16 cellular contexts compared by ENCODE assay signal in the genomic region with DNA sequence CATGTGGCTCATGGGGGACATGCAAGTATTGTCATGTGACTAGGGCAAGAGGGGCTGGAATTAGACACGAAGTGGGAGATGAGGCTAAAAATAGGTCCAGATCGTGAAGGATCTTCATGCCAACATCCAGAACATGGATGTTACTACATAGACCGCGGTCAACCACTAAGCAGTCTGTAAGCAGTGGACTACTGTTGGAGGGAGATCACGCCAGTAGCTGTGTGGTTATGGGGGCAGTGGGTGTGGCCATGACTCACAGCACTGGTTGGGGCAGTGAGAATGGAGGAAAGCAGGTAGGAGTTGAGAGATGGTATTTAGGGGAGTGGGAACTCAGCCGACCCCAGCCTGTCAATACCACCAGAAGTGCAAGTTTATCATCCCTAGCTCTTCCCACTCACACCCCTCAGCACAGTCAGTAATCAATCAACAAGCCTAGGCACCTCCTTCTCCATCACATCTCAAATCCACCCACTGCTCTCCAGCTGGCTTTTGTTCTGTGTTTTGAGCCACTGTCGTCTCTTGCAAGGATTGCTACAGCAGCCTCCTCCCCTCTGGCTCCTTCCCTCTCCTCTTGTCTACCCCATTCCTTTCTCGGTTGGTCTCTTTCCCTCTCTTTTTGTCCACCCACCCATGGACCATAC.
A peak's percentile ranks its signal among the peaks of the same experiment; 100 is the strongest.
DNase-seq lines count a peak whose midpoint lies in the region; ATAC-seq and TF ChIP-seq lines count a peak whose summit lies in the region.
"Had no signal": no experiment of that assay in that cellular context is flagged by ENCODE, and none has a peak within 500 bp of the region (broad histone marks: within the 10 kb centered on the region; RNA-seq: fewer than 3 reads in every experiment).

No MANE protein-coding gene starts in this region.

- H3K27ac ChIP-seq in SJSA1 = peak overlapping the region; percentile 59
- peak overlapping the region in 4 of 5 donors; percentile 38 to 72 (median 61) for H3K27ac ChIP-seq in stomach
- H3K27ac ChIP-seq: colonic mucosa, neutrophil, spleen had no signal

- TF ChIP-seq POLR2A in stomach (IDR thresholded peaks at IDR 0.05) = no peak

- 73 to 85% (median 82%) methylated on average over 8 of the region's 8 CpGs for WGBS in stomach, 5 donors

- H3K27me3 Mint-ChIP-seq in activated naive CD8-positive, alpha-beta T cell treated with anti-CD3 and anti-CD28 coated beads, Interleukin-2, amount 10 ng/mL, durations not matched to agents 7 days and 5 days = peaks cover 3% of the 10 kb centered on the region
- H3K27me3 Mint-ChIP-seq in activated naive CD8-positive, alpha-beta T cell treated with anti-CD3 and anti-CD28 coated beads for 36 hours = no peaks in the 10 kb centered on the region

- H3K9me3 ChIP-seq in SJSA1 (replicated peaks) = no peaks in the 10 kb centered on the region
- no peaks in the 10 kb centered on the region for H3K9me3 ChIP-seq in stomach
- H3K9me3 ChIP-seq: colonic mucosa, HAP-1, neutrophil, spleen had no signal

- H3K4me1 ChIP-seq in SJSA1 (replicated peaks) (peaks cover 21% of the 10 kb centered on the region), stomach (peaks cover 0 to 19% (median 7%) of the 10 kb centered on the region in 4 donors)
- H3K4me1 ChIP-seq: colonic mucosa, HAP-1, spleen had no signal

- TF ChIP-seq EP300 in stomach (IDR thresholded peaks at IDR 0.05) = no peak

- no peak for ATAC-seq in activated naive CD8-positive, alpha-beta T cell treated with anti-CD3 and anti-CD28 coated beads, Interleukin-2, amount 10 ng/mL, durations not matched to agents 7 days and 5 days (ENCODE audit: low read depth)
- no peak for ATAC-seq in HG02870 (IDR thresholded peaks at IDR 0.05; ENCODE audit: unreplicated experiment)
- ATAC-seq in GM19455 (IDR thresholded peaks at IDR 0.05; ENCODE audit: unreplicated experiment) = no peak
- ATAC-seq: activated naive CD4-positive, alpha-beta T cell treated with anti-CD3 and anti-CD28 coated beads, Interleukin-2, amount 50 U/mL, for 72 hours had no signal

- no peak overlapping the region for H3K4me3 ChIP-seq in SJSA1
- no peak overlapping the region for H3K4me3 ChIP-seq in fibroblast of mammary gland (ENCODE audit: control insufficient read depth, low read depth, low read length)
- no peak overlapping the region for H3K4me3 ChIP-seq in stomach
- H3K4me3 ChIP-seq: colonic mucosa, HAP-1, spleen had no signal

- H3K36me3 Mint-ChIP-seq in activated naive CD8-positive, alpha-beta T cell treated with anti-CD3 and anti-CD28 coated beads, Interleukin-2, amount 10 ng/mL, durations not matched to agents 7 days and 5 days = no peaks in the 10 kb centered on the region
- no peaks in the 10 kb centered on the region for H3K36me3 Mint-ChIP-seq in activated naive CD8-positive, alpha-beta T cell treated with anti-CD3 and anti-CD28 coated beads for 36 hours
- H3K36me3 Mint-ChIP-seq: activated naive CD4-positive, alpha-beta T cell treated with anti-CD3 and anti-CD28 coated beads, Interleukin-2, amount 50 U/mL, for 72 hours had no signal

- H3K9me3 Mint-ChIP-seq in activated naive CD8-positive, alpha-beta T cell treated with anti-CD3 and anti-CD28 coated beads, Interleukin-2, amount 10 ng/mL, durations not matched to agents 7 days and 5 days = no peaks in the 10 kb centered on the region
- H3K9me3 Mint-ChIP-seq in activated naive CD8-positive, alpha-beta T cell treated with anti-CD3 and anti-CD28 coated beads for 36 hours = no peaks in the 10 kb centered on the region
- H3K9me3 Mint-ChIP-seq: activated naive CD4-positive, alpha-beta T cell treated with anti-CD3 and anti-CD28 coated beads, Interleukin-2, amount 50 U/mL, for 72 hours had no signal

- H3K4me3 Mint-ChIP-seq in activated naive CD8-positive, alpha-beta T cell treated with anti-CD3 and anti-CD28 coated beads, Interleukin-2, amount 10 ng/mL, durations not matched to agents 7 days and 5 days = no peak overlapping the region
- H3K4me3 Mint-ChIP-seq in activated naive CD8-positive, alpha-beta T cell treated with anti-CD3 and anti-CD28 coated beads for 36 hours = no peak overlapping the region

- H3K36me3 ChIP-seq in SJSA1 (peaks cover 6% of the 10 kb centered on the region; the same call in 1 of the 2 replicates), stomach (peaks cover 0 to 24% (median 5%) of the 10 kb centered on the region in 4 donors)
- H3K36me3 ChIP-seq: colonic mucosa, HAP-1, neutrophil had no signal

- DNase-seq in activated naive CD8-positive, alpha-beta T cell treated with anti-CD3 and anti-CD28 coated beads, Interleukin-2, amount 10 ng/mL, durations not matched to agents 7 days and 5 days = no peak
- no peak for DNase-seq in activated naive CD8-positive, alpha-beta T cell treated with anti-CD3 and anti-CD28 coated beads for 36 hours
- DNase-seq in SJSA1 (ENCODE audit: low read depth in 1 of 2, low spot score in 2 of 2) (peak in 1 of 2 experiments; percentile 12), fibroblast of mammary gland (ENCODE audit: low read depth) (peak; percentile 78), stomach (no peak), iPS-NIHi7 (ENCODE audit: extremely low spot score) (no peak)
- DNase-seq: activated CD8-positive, alpha-beta memory T cell treated with anti-CD3 and anti-CD28 coated beads, Interleukin-2, amount 50 U/mL, for 4 hours; colonic mucosa; COR-L47; NCI-H2171 treated with DMSO at 0.1 percent for 48 hours; spleen had no signal

- no peak for TF ChIP-seq CTCF in fibroblast of mammary gland (conservative IDR thresholded peaks at IDR 0.05; ENCODE audit: control insufficient read depth, insufficient read depth, low read depth, low read length)
- no peak for TF ChIP-seq CTCF in stomach (IDR thresholded peaks at IDR 0.05)

- POLR2A ChIA-PET in activated naive CD8-positive, alpha-beta T cell treated with anti-CD3 and anti-CD28 coated beads, Interleukin-2, amount 10 ng/mL, durations not matched to agents 7 days and 5 days (lab: Charles Lee) = no interaction called here

- peak overlapping the region; percentile 5 for H3K27ac Mint-ChIP-seq in activated naive CD8-positive, alpha-beta T cell treated with anti-CD3 and anti-CD28 coated beads, Interleukin-2, amount 10 ng/mL, durations not matched to agents 7 days and 5 days
- H3K27ac Mint-ChIP-seq in activated naive CD8-positive, alpha-beta T cell treated with anti-CD3 and anti-CD28 coated beads for 36 hours = no peak overlapping the region

- H3K27me3 ChIP-seq in SJSA1 (replicated peaks) (no peaks in the 10 kb centered on the region), stomach (no peaks in the 10 kb centered on the region)
- H3K27me3 ChIP-seq: colonic mucosa, neutrophil, spleen had no signal

- intact Hi-C loops in stomach (cut with DNase I; ENCODE audit: low total_unique reads) = no loop called here

- H3K4me1 Mint-ChIP-seq in activated naive CD8-positive, alpha-beta T cell treated with anti-CD3 and anti-CD28 coated beads, Interleukin-2, amount 10 ng/mL, durations not matched to agents 7 days and 5 days = no peaks in the 10 kb centered on the region
- no peaks in the 10 kb centered on the region for H3K4me1 Mint-ChIP-seq in activated naive CD8-positive, alpha-beta T cell treated with anti-CD3 and anti-CD28 coated beads for 36 hours
